ENCODE assay signal across 1 cellular context in the genomic region with DNA sequence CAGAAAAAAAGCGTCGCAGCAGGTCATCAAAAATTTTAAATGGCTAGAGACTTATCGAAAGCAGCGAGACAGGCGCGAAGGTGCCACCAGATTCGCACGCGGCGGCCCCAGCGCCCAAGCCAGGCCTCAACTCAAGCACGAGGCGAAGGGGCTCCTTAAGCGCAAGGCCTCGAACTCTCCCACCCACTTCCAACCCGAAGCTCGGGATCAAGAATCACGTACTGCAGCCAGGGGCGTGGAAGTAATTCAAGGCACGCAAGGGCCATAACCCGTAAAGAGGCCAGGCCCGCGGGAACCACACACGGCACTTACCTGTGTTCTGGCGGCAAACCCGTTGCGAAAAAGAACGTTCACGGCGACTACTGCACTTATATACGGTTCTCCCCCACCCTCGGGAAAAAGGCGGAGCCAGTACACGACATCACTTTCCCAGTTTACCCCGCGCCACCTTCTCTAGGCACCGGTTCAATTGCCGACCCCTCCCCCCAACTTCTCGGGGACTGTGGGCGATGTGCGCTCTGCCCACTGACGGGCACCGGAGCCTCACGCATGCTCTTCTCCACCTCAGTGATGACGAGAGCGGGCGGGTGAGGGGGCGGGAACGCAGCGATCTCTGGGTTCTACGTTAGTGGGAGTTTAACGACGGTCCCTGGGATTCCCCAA.
A peak's percentile ranks its signal among the peaks of the same experiment; 100 is the strongest.
TF ChIP-seq lines count a peak whose summit lies in the region.

A gene (minus strand): TSS at position 345 of the 663 bp plus-strand sequence. CDS start 1,006 bp downstream, outside the sequence.

TF ChIP-seq in SK-N-SH treated with all-trans-retinoic acid at 6 μM for 48 hours, 23 proteins besides CTCF, POLR2A, EP300 and RAD21 (continued from another document):
- TF ChIP-seq, protein P1, sequence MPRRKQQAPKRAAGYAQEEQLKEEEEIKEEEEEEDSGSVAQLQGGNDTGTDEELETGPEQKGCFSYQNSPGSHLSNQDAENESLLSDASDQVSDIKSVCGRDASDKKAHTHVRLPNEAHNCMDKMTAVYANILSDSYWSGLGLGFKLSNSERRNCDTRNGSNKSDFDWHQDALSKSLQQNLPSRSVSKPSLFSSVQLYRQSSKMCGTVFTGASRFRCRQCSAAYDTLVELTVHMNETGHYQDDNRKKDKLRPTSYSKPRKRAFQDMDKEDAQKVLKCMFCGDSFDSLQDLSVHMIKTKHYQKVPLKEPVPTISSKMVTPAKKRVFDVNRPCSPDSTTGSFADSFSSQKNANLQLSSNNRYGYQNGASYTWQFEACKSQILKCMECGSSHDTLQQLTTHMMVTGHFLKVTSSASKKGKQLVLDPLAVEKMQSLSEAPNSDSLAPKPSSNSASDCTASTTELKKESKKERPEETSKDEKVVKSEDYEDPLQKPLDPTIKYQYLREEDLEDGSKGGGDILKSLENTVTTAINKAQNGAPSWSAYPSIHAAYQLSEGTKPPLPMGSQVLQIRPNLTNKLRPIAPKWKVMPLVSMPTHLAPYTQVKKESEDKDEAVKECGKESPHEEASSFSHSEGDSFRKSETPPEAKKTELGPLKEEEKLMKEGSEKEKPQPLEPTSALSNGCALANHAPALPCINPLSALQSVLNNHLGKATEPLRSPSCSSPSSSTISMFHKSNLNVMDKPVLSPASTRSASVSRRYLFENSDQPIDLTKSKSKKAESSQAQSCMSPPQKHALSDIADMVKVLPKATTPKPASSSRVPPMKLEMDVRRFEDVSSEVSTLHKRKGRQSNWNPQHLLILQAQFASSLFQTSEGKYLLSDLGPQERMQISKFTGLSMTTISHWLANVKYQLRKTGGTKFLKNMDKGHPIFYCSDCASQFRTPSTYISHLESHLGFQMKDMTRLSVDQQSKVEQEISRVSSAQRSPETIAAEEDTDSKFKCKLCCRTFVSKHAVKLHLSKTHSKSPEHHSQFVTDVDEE (CRISPR knock-in tag; IDR thresholded peaks at IDR 0.05): 0 out of 2 replicates have a peak, but pooled peaks have one; percentile 38
- TF ChIP-seq RARB (CRISPR knock-in tag; IDR thresholded peaks at IDR 0.05): no peak
